ENCODE assay signal across 8 cellular contexts in the genomic region with DNA sequence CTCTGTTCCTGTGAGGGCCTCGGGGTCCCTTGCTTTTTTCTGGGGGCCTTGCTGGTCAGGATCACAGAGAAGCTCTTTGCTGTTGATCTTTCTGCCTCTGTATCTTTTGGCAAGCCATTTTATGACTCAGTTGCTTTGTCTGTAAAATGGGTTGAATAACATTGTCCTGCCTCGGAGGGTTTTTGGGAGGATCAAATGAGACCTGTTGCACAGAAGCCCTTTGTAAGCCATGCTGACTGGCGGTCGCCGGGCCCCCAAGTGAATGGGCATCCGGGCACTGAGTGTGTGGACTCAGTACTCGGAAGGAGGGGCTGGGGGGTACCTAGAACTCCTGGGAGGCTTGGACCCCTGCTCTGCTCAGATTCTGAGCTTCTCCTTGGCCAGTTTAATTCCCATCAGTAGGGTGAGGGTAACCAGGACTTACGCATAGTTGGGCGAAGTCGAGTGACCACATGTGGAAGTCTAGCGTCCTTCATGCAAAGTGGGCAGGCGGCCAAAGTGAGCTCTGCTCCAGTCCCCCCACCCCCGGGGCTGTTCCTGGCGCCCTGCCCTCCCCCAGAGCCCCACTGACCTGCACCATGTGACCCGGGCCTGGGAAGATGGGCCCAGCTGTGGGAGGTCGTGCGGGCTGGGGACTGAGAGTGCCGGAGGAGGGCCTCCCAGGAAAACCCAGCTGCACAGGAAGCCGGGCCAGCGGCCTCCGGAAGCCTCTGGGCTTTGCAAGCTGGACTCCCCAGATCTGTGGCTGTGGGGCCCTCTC.
DNase-seq lines count a peak whose midpoint lies in the region; ATAC-seq and TF ChIP-seq lines count a peak whose summit lies in the region.

No MANE protein-coding gene starts in this region.

- CTCF ChIA-PET in WTC11 (lab: Charles Lee), result interaction anchor here (0.5 to 2.8 kb wide), 5 partner anchors 12 to 93 kb away, joined by 3 to 12 read pairs (median 4); no protein-coding TSS in a partner anchor

- H3K27ac ChIP-seq in heart right ventricle (peak overlapping the region; percentile 68 to 90 (median 82)), psoas muscle (peak overlapping the region; percentile 83)

- H3K36me3 ChIP-seq in heart right ventricle (no peaks in the 10 kb centered on the region), psoas muscle (ENCODE audit: insufficient read depth in 1 of 2, low read depth in 1 of 2) (no peaks in the 10 kb centered on the region)

- peaks cover 79% of the 10 kb centered on the region for H3K4me1 Mint-ChIP-seq in WTC11

- no peak overlapping the region for H3K4me3 Mint-ChIP-seq in WTC11

- H3K4me1 ChIP-seq in heart right ventricle (peaks cover 62 to 100% (median 100%) of the 10 kb centered on the region in 9 donors), psoas muscle (peaks cover 98% of the 10 kb centered on the region)

- H3K27me3 ChIP-seq in heart right ventricle (no peaks in the 10 kb centered on the region), psoas muscle (ENCODE audit: insufficient read depth in 3 of 3, low read length in 2 of 3) (no peaks in the 10 kb centered on the region)

- TF ChIP-seq CTCF in WTC11 (IDR thresholded peaks at IDR 0.05) (no peak), heart right ventricle (IDR thresholded peaks at IDR 0.05) (peak in 3 of 9 donors; percentile 22 to 39 (median 28)), psoas muscle (IDR thresholded peaks at IDR 0.05) (no peak)

- no peaks in the 10 kb centered on the region for H3K9me3 ChIP-seq in heart right ventricle
- no peaks in the 10 kb centered on the region for H3K9me3 ChIP-seq in psoas muscle

- ATAC-seq in WTC11 (no peak), heart right ventricle (peak; percentile 41 to 78 (median 74)), psoas muscle (peak; percentile 2 to 9 (median 4)), HG02571 (IDR thresholded peaks at IDR 0.05; ENCODE audit: unreplicated experiment) (no peak), GM21360 (IDR thresholded peaks at IDR 0.05; ENCODE audit: unreplicated experiment) (no peak)

- H3K4me3 ChIP-seq in heart right ventricle, result peak overlapping the region in 2 of 10 donors; percentile 15 to 27
- H3K4me3 ChIP-seq in psoas muscle, result peak overlapping the region; percentile 22

- H3K27ac Mint-ChIP-seq in WTC11, result no peak overlapping the region

- POLR2A ChIA-PET in WTC11 (lab: Charles Lee), result interaction anchor here (0.7 to 0.8 kb wide), 3 partner anchors 52 to 687 kb away, joined by 3 read pairs; partner anchors contain the start of gene MFSD11

- WGBS in heart right ventricle, 2 donors, result 22 to 23% methylated on average over 21 of the region's 21 CpGs
- 36 to 44% (median 40%) methylated on average over 15 to 21 of the region's 21 CpGs for WGBS in psoas muscle, 3 donors

- in situ Hi-C loops in Caki2 (cut with HindIII; ENCODE audit: low pct_unique_long_range_greater_than_20kb, low sequenced_read_pairs), result no loop called here

- H3K9me3 Mint-ChIP-seq in WTC11, result no peaks in the 10 kb centered on the region

- intact Hi-C loops in heart right ventricle (cut with DNase I) (loop anchor here in 9 of 10 donors (2.0 to 10.0 kb wide), 8 partner anchors 37 to 100 kb away; no protein-coding TSS in a partner anchor), psoas muscle (cut with DNase I) (loop anchor here (5.0 kb wide), 3 partner anchors 37 to 97 kb away; no protein-coding TSS in a partner anchor)

- DNase-seq in Caki2 (ENCODE audit: low read depth) (peak; percentile 50), WTC11 (ENCODE audit: low spot score) (no peak), heart right ventricle (peak; percentile 95), psoas muscle (peak; percentile 92 to 94), COLO668 (lab: John Stamatoyannopoulos, UW; ENCODE audit: unreplicated experiment) (no peak)
- DNase-seq in stimulated activated CD8-positive, alpha-beta memory T cell treated with anti-CD3 and anti-CD28 coated beads, Interleukin-4, amount 100 ng/mL, for 48 hours, result no peak

- H3K36me3 Mint-ChIP-seq in WTC11, result no peaks in the 10 kb centered on the region

- no peaks in the 10 kb centered on the region; the same call in 1 of the 2 replicates for H3K27me3 Mint-ChIP-seq in WTC11 (ENCODE audit: low read depth)

TF ChIP-seq in WTC11, 78 proteins besides CTCF, POLR2A, EP300 and RAD21:
- TF ChIP-seq USF1 (CRISPR knock-in tag; IDR thresholded peaks at IDR 0.05), result no peak
- TF ChIP-seq, protein P1, sequence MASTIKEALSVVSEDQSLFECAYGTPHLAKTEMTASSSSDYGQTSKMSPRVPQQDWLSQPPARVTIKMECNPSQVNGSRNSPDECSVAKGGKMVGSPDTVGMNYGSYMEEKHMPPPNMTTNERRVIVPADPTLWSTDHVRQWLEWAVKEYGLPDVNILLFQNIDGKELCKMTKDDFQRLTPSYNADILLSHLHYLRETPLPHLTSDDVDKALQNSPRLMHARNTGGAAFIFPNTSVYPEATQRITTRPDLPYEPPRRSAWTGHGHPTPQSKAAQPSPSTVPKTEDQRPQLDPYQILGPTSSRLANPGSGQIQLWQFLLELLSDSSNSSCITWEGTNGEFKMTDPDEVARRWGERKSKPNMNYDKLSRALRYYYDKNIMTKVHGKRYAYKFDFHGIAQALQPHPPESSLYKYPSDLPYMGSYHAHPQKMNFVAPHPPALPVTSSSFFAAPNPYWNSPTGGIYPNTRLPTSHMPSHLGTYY (CRISPR knock-in tag; IDR thresholded peaks at IDR 0.05), result no peak
- no peak for TF ChIP-seq SMAD4 (CRISPR knock-in tag; IDR thresholded peaks at IDR 0.05)
- no peak for TF ChIP-seq RORB (CRISPR knock-in tag; IDR thresholded peaks at IDR 0.05)
- TF ChIP-seq USF2 (CRISPR knock-in tag; IDR thresholded peaks at IDR 0.05), result peak; percentile 74
- TF ChIP-seq ZNF263 (CRISPR knock-in tag; IDR thresholded peaks at IDR 0.05; ENCODE audit: low read depth), result no peak

Comparison
In these comparisons a context has a peak if more than half of its experiments do, and no peak if none do; other contexts are left out.
1. DNase-seq: peak in Caki2 (single experiment), heart right ventricle (2 of 2) and psoas muscle (2 of 2); none in WTC11 (single experiment), stimulated activated CD8-positive, alpha-beta memory T cell treated with anti-CD3 and anti-CD28 coated beads, Interleukin-4, amount 100 ng/mL, for 48 hours (single experiment) and COLO668 (single experiment).
2. ATAC-seq: peak in heart right ventricle (8 of 8) and psoas muscle (4 of 4); none in WTC11 (single experiment), HG02571 (single experiment) and GM21360 (single experiment).